ENCODE assay signal across 16 cellular contexts in the genomic region with DNA sequence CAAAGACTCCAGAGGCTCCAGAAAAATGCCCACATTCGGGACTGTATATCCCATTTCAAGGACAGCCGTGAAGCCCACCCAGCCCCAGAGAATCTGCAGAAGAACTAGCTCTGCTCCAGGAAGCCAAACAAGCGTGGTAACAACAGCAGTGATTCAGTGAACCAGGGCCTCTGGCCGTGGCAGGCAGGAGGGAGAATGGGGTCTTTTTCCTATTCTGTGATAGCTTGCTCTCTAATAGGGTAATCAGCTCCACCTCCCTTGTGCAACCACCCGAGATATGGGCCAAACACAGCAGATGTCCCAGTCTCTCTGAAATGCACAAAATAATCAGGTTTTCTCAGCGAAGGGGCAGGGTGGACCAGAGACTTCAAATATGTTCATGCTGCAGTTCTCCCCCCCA. TPM values are rescaled to one million over a fixed set of nuclear protein-coding genes. Genes with fewer than 3 reads are reported as not detected.
DNase-seq lines count a peak whose midpoint lies in the region; ATAC-seq and TF ChIP-seq lines count a peak whose summit lies in the region.
"Had no signal": no experiment of that assay in that cellular context is flagged by ENCODE, and none has a peak within 500 bp of the region (broad histone marks: within the 10 kb centered on the region; RNA-seq: fewer than 3 reads in every experiment).

No MANE protein-coding gene starts in this region.

- no peak for TF ChIP-seq RAD21 in SK-N-SH (IDR thresholded peaks at IDR 0.05; ENCODE audit: low read length)

- H3K9me3 Mint-ChIP-seq in endodermal cell (no peaks in the 10 kb centered on the region), neural crest cell (no peaks in the 10 kb centered on the region)
- H3K9me3 Mint-ChIP-seq: CD4-positive, alpha-beta memory T cell; H9 had no signal

- H3K27ac Mint-ChIP-seq in endodermal cell (no peak overlapping the region), neural crest cell (ENCODE audit: unreplicated experiment) (peak overlapping the region; percentile 95)
- H3K27ac Mint-ChIP-seq: CD4-positive, alpha-beta memory T cell; H9 had no signal

- no peaks in the 10 kb centered on the region for H3K9me2 ChIP-seq in SK-N-SH
- H3K9me2 ChIP-seq in PC-9 (ENCODE audit: insufficient read depth) = no peaks in the 10 kb centered on the region

- H3K9ac ChIP-seq in SK-N-SH = no peak overlapping the region
- H3K9ac ChIP-seq in endodermal cell (ENCODE audit: extremely low read depth, low read length, poor library complexity, severe bottlenecking) = no peak overlapping the region

- H3F3A ChIP-seq in SK-N-SH (replicated peaks; ENCODE audit: insufficient read depth) (no peaks in the 10 kb centered on the region), PC-9 (ENCODE audit: insufficient read depth, low read depth) (no peaks in the 10 kb centered on the region)

- H3K27me3 ChIP-seq in SK-N-SH (ENCODE audit: insufficient read depth) (no peaks in the 10 kb centered on the region), endodermal cell (ENCODE audit: control insufficient read depth, insufficient read depth, low read length, poor library complexity, severe bottlenecking) (no peaks in the 10 kb centered on the region), PC-9 (ENCODE audit: insufficient read depth, low read depth) (no peaks in the 10 kb centered on the region)

- H2AFZ ChIP-seq in SK-N-SH (ENCODE audit: low read depth) (no peak overlapping the region), PC-9 (no peak overlapping the region)

- no peaks in the 10 kb centered on the region for H4K20me1 ChIP-seq in SK-N-SH (ENCODE audit: insufficient read depth)
- no peaks in the 10 kb centered on the region; the same call in 1 of the 2 replicates for H4K20me1 ChIP-seq in PC-9 (ENCODE audit: insufficient read depth)

- H3K4me3 ChIP-seq in SK-N-SH (ENCODE audit: low read depth in 2 of 2, low read length in 1 of 2) = no peak overlapping the region
- no peak overlapping the region for H3K4me3 ChIP-seq in endodermal cell (ENCODE audit: low read length)
- no peak overlapping the region for H3K4me3 ChIP-seq in PC-9

- POLR2A ChIA-PET in SK-N-SH (lab: Yijun Ruan, JAX) (no interaction called here), PC-9 (lab: Charles Lee; ENCODE audit: unreplicated experiment) (no interaction called here)

- H3K4me1 Mint-ChIP-seq in endodermal cell (peaks cover 6% of the 10 kb centered on the region), neural crest cell (peaks cover 13% of the 10 kb centered on the region)
- H3K4me1 Mint-ChIP-seq: CD4-positive, alpha-beta memory T cell had no signal

- H3K4me1 ChIP-seq in SK-N-SH (ENCODE audit: control insufficient read depth in 1 of 2, insufficient read depth in 2 of 2, low read depth in 1 of 2, low read length in 1 of 2) (peaks cover 0 to 2% of the 10 kb centered on the region in 2 experiments; a peak in 1 of 4 replicates), endodermal cell (ENCODE audit: control insufficient read depth, insufficient read depth, low read length) (no peaks in the 10 kb centered on the region), PC-9 (replicated peaks; ENCODE audit: insufficient read depth) (0 out of 2 replicates have a peak, but pooled peaks cover 7% of the 10 kb centered on the region)

- H3K79me2 ChIP-seq in SK-N-SH (ENCODE audit: insufficient read depth) (no peaks in the 10 kb centered on the region), PC-9 (ENCODE audit: low read depth) (peaks cover 13% of the 10 kb centered on the region)

- H3K4me3 Mint-ChIP-seq in endodermal cell (no peak overlapping the region), neural crest cell (no peak overlapping the region)
- H3K4me3 Mint-ChIP-seq: CD4-positive, alpha-beta memory T cell; H9 had no signal

- no peak overlapping the region for H3K4me2 ChIP-seq in SK-N-SH
- no peak overlapping the region for H3K4me2 ChIP-seq in PC-9

- BruUV-seq in PC-9 (replicated peaks; lab: Mats Ljungman, UMichigan) = no TSS peak

- no peak for TF ChIP-seq CTCF in SK-N-SH (IDR thresholded peaks at IDR 0.05)
- no peak for TF ChIP-seq CTCF in endodermal cell (conservative IDR thresholded peaks at IDR 0.05)
- no peak for TF ChIP-seq CTCF in neural crest cell (conservative IDR thresholded peaks at IDR 0.05)
- no peak for TF ChIP-seq CTCF in PC-9 (conservative IDR thresholded peaks at IDR 0.05)

- H3K9me3 ChIP-seq in SK-N-SH = no peaks in the 10 kb centered on the region
- no peaks in the 10 kb centered on the region for H3K9me3 ChIP-seq in endodermal cell (ENCODE audit: control insufficient read depth, low read length)
- H3K9me3 ChIP-seq in PC-9 (ENCODE audit: insufficient read depth, low read depth) = no peaks in the 10 kb centered on the region

- H3K36me3 Mint-ChIP-seq in endodermal cell (ENCODE audit: low read depth) (no peaks in the 10 kb centered on the region), neural crest cell (ENCODE audit: low read depth) (no peaks in the 10 kb centered on the region)
- H3K36me3 Mint-ChIP-seq: CD4-positive, alpha-beta memory T cell had no signal

- no peaks in the 10 kb centered on the region for H3K27me3 Mint-ChIP-seq in endodermal cell (ENCODE audit: insufficient read depth)
- H3K27me3 Mint-ChIP-seq in neural crest cell (ENCODE audit: low read depth) = no peaks in the 10 kb centered on the region

- no peak overlapping the region for H3K27ac ChIP-seq in SK-N-SH (ENCODE audit: low read depth in 2 of 2, low read length in 1 of 2)
- H3K27ac ChIP-seq in endodermal cell (ENCODE audit: low read depth, low read length) = peak overlapping the region; percentile 24
- no peak overlapping the region for H3K27ac ChIP-seq in PC-9
- H3K27ac ChIP-seq: C4-2B had no signal

- WGBS in SK-N-SH (ENCODE audit: low lambda C conversion rate) = 42% methylated on average over 4 of the region's 6 CpGs
- 82 to 91% methylated on average over 5 to 6 of the region's 6 CpGs for WGBS in endodermal cell (ENCODE audit: insufficient coverage in 1 of 2, insufficient read length in 1 of 2), 2 experiments

- CTCF ChIA-PET in SK-N-SH (lab: Yijun Ruan, JAX) (interaction anchor here (2.1 kb wide), 1 partner anchor 62 kb away, joined by 8 read pairs; no protein-coding TSS in a partner anchor), PC-9 (lab: Charles Lee) (no interaction called here)

- ATAC-seq in SK-N-SH treated with all-trans-retinoic acid at 6 μM for 48 hours = no peak

- intact Hi-C loops in PC-9 (cut with micrococcal nuclease; ENCODE audit: unreplicated experiment) = no loop called here

- DNase-seq in SK-N-SH = peak; percentile 75
- no peak for DNase-seq in endodermal cell
- DNase-seq in neural crest cell (ENCODE audit: low read depth, low spot score) = no peak
- no peak for DNase-seq in activated CD4-positive, alpha-beta T cell treated with anti-CD3 and anti-CD28 coated beads for 4 hours
- no peak for DNase-seq in NCI-H1105 treated with DMSO at 0.1 percent for 48 hours (lab: John Stamatoyannopoulos, UW)
- DNase-seq in PC-9 = no peak
- DNase-seq: 8988T; AML-193; CD4-positive, alpha-beta memory T cell; DMS153; DMS79 treated with DMSO at 0.1 percent for 48 hours; EL; GOT3; H9 had no signal

- H3K36me3 ChIP-seq in SK-N-SH (replicated peaks in 1 of 2; ENCODE audit: control insufficient read depth in 1 of 2, insufficient read depth in 2 of 2, low read length in 1 of 2) = no peaks in the 10 kb centered on the region
- no peaks in the 10 kb centered on the region for H3K36me3 ChIP-seq in endodermal cell (ENCODE audit: control insufficient read depth, insufficient read depth, low read length)
- no peaks in the 10 kb centered on the region for H3K36me3 ChIP-seq in PC-9 (ENCODE audit: low read depth)

- TF ChIP-seq EP300 in SK-N-SH (IDR thresholded peaks at IDR 0.05; ENCODE audit: borderline replicate concordance in 1 of 2, low read depth in 1 of 2, low read length in 1 of 2) = no peak

TF ChIP-seq in SK-N-SH, 30 proteins besides CTCF, POLR2A, EP300 and RAD21 (continues in another document):
- TF ChIP-seq NRF1 (IDR thresholded peaks at IDR 0.05; ENCODE audit: low read depth, low read length) (no peak), RCOR1 (IDR thresholded peaks at IDR 0.05; ENCODE audit: low read length) (no peak), FOXJ3 (CRISPR knock-in tag; IDR thresholded peaks at IDR 0.05) (no peak), ELF1 (IDR thresholded peaks at IDR 0.05) (no peak), MXI1 (IDR thresholded peaks at IDR 0.05; ENCODE audit: low read depth, low read length) (no peak), SIN3A (IDR thresholded peaks at IDR 0.05; ENCODE audit: borderline replicate concordance, low read depth, low read length) (no peak), PBX3 (IDR thresholded peaks at IDR 0.05) (no peak)

TF ChIP-seq in SK-N-SH treated with all-trans-retinoic acid at 6 μM for 48 hours, 23 proteins besides CTCF, POLR2A, EP300 and RAD21 (continues in another document):
- TF ChIP-seq TOX (CRISPR knock-in tag; IDR thresholded peaks at IDR 0.05; ENCODE audit: borderline replicate concordance) (no peak), CREB5 (CRISPR knock-in tag; IDR thresholded peaks at IDR 0.05; ENCODE audit: low read depth) (no peak), ISL1 (CRISPR knock-in tag; IDR thresholded peaks at IDR 0.05) (no peak), OSR1 (CRISPR knock-in tag; IDR thresholded peaks at IDR 0.05) (no peak), RARB (CRISPR knock-in tag; IDR thresholded peaks at IDR 0.05) (no peak), ESRRG (CRISPR knock-in tag; IDR thresholded peaks at IDR 0.05) (no peak)

RNA-seq across cellular contexts. Expression of gene CHST15, which starts 35.8 kb away (rescaled TPM):
- polyA plus RNA-seq in SK-N-SH (2012; rRNA removed) = 0.02 TPM in 2 replicates
- 0.01 and 0.05 TPM in 2 replicates for polyA plus RNA-seq in SK-N-SH (2012; cell fraction: cytosol; rRNA removed)
- 0.02 and 0.06 TPM in 2 replicates for polyA plus RNA-seq in SK-N-SH (2012; cell fraction: nucleus; rRNA removed)
- total RNA-seq in endodermal cell (10 to 100 TPM in 1 of 2 donors, 1 to 10 TPM in 1; 7.5 to 14.9 TPM), neural crest cell (1.3 and 1.5 TPM in 2 replicates), PC-9 (2021) (23.8 and 24.6 TPM in 2 replicates)
- polyA plus RNA-seq in endodermal cell (2013, experiment 1 of 2) = 8.9 TPM
- 10.0 TPM for polyA plus RNA-seq in endodermal cell (2013, experiment 2 of 2)
